In the genomic region with DNA sequence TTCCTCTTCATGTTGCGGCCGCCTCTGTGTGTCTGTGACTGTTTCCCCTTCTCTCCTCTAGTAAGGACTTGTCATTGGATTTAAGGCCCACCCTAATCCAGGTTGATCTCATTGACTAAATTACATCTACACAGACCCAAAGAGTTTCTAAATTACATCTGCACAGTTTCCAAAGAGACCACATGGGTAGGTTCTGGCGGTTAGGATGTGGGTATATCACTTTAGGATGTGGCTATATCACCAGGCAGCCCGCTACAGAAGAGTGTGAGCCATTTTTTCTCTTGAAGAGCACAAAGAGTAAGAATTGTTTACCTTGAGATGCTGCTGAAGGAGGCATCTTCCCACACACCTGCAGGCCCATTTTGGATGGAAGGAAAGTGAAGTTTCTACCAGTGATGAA, we compare ENCODE assay signal across 11 cellular contexts. TPM values are rescaled to one million over a fixed set of nuclear protein-coding genes. Genes with fewer than 3 reads are reported as not detected.
"Had no signal": no experiment of that assay in that cellular context is flagged by ENCODE, and none has a peak within 500 bp of the region (broad histone marks: within the 10 kb centered on the region; RNA-seq: fewer than 3 reads in every experiment).

No MANE protein-coding gene starts in this region.

RNA-seq across cellular contexts. Expression of a gene that starts 45.0 kb away (rescaled TPM):
- total RNA-seq: bronchial epithelial cell, cerebellum, gastroesophageal sphincter, left colon, lower leg skin, neural crest cell, occipital lobe, Right ventricle myocardium superior, SK-MEL-5, ureter had no signal
- polyA plus RNA-seq: keratinocyte had no signal
